Comparison of ENCODE assay signal across 1 cellular context in the genomic region with DNA sequence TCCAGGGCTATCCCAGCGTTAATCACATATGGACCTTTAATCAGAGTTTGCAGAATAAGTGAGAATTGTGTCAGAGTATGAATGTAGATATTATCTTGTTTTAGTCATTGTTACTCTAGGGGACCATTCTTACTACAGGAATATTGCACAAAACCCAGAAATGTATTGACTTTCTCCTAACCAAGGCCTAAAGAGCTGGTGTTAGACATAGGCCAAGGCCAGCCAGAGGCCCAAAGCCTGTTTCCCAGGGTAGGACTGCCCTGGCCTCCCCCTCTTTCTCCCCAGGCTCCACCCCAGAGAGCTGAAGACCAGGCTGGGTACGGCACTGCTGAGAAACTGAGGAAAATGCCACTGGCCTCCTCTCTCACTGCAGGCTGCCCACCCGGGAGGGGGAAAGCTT.
TF ChIP-seq lines count a peak whose summit lies in the region.

No MANE protein-coding gene starts in this region.

TF ChIP-seq in HepG2, 621 proteins besides CTCF, POLR2A, EP300 and RAD21 (continued from another document):
- TF ChIP-seq, protein P1, sequence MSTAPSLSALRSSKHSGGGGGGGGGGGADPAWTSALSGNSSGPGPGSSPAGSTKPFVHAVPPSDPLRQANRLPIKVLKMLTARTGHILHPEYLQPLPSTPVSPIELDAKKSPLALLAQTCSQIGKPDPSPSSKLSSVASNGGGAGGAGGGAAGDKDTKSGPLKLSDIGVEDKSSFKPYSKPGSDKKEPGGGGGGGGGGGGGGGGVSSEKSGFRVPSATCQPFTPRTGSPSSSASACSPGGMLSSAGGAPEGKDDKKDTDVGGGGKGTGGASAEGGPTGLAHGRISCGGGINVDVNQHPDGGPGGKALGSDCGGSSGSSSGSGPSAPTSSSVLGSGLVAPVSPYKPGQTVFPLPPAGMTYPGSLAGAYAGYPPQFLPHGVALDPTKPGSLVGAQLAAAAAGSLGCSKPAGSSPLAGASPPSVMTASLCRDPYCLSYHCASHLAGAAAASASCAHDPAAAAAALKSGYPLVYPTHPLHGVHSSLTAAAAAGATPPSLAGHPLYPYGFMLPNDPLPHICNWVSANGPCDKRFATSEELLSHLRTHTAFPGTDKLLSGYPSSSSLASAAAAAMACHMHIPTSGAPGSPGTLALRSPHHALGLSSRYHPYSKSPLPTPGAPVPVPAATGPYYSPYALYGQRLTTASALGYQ (CRISPR knock-in tag; IDR thresholded peaks at IDR 0.05): no peak
- TF ChIP-seq IKZF4 (CRISPR knock-in tag; IDR thresholded peaks at IDR 0.05; ENCODE audit: borderline replicate concordance, low read depth, not compliant biosample characterization) (no peak), ZNF572 (CRISPR knock-in tag; IDR thresholded peaks at IDR 0.05) (no peak), ZNF143 (CRISPR knock-in tag; IDR thresholded peaks at IDR 0.05) (no peak), HOXA7 (CRISPR knock-in tag; IDR thresholded peaks at IDR 0.05) (no peak), MAFG (CRISPR knock-in tag; IDR thresholded peaks at IDR 0.05) (no peak), ZBTB42 (CRISPR knock-in tag; IDR thresholded peaks at IDR 0.05) (no peak), ZMYM2 (CRISPR knock-in tag; IDR thresholded peaks at IDR 0.05) (no peak), ZNF263 (CRISPR knock-in tag; IDR thresholded peaks at IDR 0.05) (no peak), NR3C1 (CRISPR knock-in tag; IDR thresholded peaks at IDR 0.05) (no peak), ZNF678 (CRISPR knock-in tag; IDR thresholded peaks at IDR 0.05) (no peak), ZNF720 (CRISPR knock-in tag; IDR thresholded peaks at IDR 0.05) (no peak), FOXK1 (CRISPR knock-in tag; IDR thresholded peaks at IDR 0.05; ENCODE audit: borderline replicate concordance, low read depth) (no peak), U2AF1 (optimal IDR thresholded peaks at IDR 0.05; ENCODE audit: low read depth, low read length) (no peak), ZBTB38 (CRISPR knock-in tag; IDR thresholded peaks at IDR 0.05) (no peak), SNAPC2 (CRISPR knock-in tag; IDR thresholded peaks at IDR 0.05) (no peak), RFX3 (CRISPR knock-in tag; IDR thresholded peaks at IDR 0.05) (no peak), ZBTB8A (CRISPR knock-in tag; IDR thresholded peaks at IDR 0.05; ENCODE audit: borderline replicate concordance, low read depth) (no peak), NCOA5 (CRISPR knock-in tag; IDR thresholded peaks at IDR 0.05) (no peak), ZNF451 (CRISPR knock-in tag; IDR thresholded peaks at IDR 0.05) (no peak), RXRA (CRISPR knock-in tag; IDR thresholded peaks at IDR 0.05) (0 out of 2 replicates have a peak, but pooled peaks have one; percentile 26), ZNF747 (CRISPR knock-in tag; IDR thresholded peaks at IDR 0.05; ENCODE audit: borderline replicate concordance) (no peak), ZNF644 (CRISPR knock-in tag; IDR thresholded peaks at IDR 0.05; ENCODE audit: low read depth) (no peak), SOX6 (IDR thresholded peaks at IDR 0.05) (no peak), SOX6 (CRISPR knock-in tag; IDR thresholded peaks at IDR 0.05) (peak; percentile 74; the same call in 1 of the 2 replicates)
- TF ChIP-seq, protein P2, sequence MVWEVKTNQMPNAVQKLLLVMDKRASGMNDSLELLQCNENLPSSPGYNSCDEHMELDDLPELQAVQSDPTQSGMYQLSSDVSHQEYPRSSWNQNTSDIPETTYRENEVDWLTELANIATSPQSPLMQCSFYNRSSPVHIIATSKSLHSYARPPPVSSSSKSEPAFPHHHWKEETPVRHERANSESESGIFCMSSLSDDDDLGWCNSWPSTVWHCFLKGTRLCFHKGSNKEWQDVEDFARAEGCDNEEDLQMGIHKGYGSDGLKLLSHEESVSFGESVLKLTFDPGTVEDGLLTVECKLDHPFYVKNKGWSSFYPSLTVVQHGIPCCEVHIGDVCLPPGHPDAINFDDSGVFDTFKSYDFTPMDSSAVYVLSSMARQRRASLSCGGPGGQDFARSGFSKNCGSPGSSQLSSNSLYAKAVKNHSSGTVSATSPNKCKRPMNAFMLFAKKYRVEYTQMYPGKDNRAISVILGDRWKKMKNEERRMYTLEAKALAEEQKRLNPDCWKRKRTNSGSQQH (CRISPR knock-in tag; IDR thresholded peaks at IDR 0.05; ENCODE audit: low read depth): no peak
- TF ChIP-seq, protein P3, sequence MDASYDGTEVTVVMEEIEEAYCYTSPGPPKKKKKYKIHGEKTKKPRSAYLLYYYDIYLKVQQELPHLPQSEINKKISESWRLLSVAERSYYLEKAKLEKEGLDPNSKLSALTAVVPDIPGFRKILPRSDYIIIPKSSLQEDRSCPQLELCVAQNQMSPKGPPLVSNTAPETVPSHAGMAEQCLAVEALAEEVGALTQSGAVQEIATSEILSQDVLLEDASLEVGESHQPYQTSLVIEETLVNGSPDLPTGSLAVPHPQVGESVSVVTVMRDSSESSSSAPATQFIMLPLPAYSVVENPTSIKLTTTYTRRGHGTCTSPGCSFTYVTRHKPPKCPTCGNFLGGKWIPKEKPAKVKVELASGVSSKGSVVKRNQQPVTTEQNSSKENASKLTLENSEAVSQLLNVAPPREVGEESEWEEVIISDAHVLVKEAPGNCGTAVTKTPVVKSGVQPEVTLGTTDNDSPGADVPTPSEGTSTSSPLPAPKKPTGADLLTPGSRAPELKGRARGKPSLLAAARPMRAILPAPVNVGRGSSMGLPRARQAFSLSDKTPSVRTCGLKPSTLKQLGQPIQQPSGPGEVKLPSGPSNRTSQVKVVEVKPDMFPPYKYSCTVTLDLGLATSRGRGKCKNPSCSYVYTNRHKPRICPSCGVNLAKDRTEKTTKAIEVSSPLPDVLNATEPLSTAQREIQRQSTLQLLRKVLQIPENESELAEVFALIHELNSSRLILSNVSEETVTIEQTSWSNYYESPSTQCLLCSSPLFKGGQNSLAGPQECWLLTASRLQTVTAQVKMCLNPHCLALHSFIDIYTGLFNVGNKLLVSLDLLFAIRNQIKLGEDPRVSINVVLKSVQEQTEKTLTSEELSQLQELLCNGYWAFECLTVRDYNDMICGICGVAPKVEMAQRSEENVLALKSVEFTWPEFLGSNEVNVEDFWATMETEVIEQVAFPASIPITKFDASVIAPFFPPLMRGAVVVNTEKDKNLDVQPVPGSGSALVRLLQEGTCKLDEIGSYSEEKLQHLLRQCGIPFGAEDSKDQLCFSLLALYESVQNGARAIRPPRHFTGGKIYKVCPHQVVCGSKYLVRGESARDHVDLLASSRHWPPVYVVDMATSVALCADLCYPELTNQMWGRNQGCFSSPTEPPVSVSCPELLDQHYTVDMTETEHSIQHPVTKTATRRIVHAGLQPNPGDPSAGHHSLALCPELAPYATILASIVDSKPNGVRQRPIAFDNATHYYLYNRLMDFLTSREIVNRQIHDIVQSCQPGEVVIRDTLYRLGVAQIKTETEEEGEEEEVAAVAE (CRISPR knock-in tag; IDR thresholded peaks at IDR 0.05; ENCODE audit: borderline replicate concordance): no peak
- TF ChIP-seq, protein P4, sequence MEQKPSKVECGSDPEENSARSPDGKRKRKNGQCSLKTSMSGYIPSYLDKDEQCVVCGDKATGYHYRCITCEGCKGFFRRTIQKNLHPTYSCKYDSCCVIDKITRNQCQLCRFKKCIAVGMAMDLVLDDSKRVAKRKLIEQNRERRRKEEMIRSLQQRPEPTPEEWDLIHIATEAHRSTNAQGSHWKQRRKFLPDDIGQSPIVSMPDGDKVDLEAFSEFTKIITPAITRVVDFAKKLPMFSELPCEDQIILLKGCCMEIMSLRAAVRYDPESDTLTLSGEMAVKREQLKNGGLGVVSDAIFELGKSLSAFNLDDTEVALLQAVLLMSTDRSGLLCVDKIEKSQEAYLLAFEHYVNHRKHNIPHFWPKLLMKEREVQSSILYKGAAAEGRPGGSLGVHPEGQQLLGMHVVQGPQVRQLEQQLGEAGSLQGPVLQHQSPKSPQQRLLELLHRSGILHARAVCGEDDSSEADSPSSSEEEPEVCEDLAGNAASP (CRISPR knock-in tag; IDR thresholded peaks at IDR 0.05; ENCODE audit: borderline replicate concordance): no peak
- TF ChIP-seq, protein P5, sequence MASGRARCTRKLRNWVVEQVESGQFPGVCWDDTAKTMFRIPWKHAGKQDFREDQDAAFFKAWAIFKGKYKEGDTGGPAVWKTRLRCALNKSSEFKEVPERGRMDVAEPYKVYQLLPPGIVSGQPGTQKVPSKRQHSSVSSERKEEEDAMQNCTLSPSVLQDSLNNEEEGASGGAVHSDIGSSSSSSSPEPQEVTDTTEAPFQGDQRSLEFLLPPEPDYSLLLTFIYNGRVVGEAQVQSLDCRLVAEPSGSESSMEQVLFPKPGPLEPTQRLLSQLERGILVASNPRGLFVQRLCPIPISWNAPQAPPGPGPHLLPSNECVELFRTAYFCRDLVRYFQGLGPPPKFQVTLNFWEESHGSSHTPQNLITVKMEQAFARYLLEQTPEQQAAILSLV (CRISPR knock-in tag; IDR thresholded peaks at IDR 0.05; ENCODE audit: borderline replicate concordance): no peak
- TF ChIP-seq, protein P6, sequence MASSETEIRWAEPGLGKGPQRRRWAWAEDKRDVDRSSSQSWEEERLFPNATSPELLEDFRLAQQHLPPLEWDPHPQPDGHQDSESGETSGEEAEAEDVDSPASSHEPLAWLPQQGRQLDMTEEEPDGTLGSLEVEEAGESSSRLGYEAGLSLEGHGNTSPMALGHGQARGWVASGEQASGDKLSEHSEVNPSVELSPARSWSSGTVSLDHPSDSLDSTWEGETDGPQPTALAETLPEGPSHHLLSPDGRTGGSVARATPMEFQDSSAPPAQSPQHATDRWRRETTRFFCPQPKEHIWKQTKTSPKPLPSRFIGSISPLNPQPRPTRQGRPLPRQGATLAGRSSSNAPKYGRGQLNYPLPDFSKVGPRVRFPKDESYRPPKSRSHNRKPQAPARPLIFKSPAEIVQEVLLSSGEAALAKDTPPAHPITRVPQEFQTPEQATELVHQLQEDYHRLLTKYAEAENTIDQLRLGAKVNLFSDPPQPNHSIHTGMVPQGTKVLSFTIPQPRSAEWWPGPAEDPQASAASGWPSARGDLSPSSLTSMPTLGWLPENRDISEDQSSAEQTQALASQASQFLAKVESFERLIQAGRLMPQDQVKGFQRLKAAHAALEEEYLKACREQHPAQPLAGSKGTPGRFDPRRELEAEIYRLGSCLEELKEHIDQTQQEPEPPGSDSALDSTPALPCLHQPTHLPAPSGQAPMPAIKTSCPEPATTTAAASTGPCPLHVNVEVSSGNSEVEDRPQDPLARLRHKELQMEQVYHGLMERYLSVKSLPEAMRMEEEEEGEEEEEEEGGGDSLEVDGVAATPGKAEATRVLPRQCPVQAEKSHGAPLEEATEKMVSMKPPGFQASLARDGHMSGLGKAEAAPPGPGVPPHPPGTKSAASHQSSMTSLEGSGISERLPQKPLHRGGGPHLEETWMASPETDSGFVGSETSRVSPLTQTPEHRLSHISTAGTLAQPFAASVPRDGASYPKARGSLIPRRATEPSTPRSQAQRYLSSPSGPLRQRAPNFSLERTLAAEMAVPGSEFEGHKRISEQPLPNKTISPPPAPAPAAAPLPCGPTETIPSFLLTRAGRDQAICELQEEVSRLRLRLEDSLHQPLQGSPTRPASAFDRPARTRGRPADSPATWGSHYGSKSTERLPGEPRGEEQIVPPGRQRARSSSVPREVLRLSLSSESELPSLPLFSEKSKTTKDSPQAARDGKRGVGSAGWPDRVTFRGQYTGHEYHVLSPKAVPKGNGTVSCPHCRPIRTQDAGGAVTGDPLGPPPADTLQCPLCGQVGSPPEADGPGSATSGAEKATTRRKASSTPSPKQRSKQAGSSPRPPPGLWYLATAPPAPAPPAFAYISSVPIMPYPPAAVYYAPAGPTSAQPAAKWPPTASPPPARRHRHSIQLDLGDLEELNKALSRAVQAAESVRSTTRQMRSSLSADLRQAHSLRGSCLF (CRISPR knock-in tag; IDR thresholded peaks at IDR 0.05; ENCODE audit: borderline replicate concordance): no peak
- TF ChIP-seq, protein P7, sequence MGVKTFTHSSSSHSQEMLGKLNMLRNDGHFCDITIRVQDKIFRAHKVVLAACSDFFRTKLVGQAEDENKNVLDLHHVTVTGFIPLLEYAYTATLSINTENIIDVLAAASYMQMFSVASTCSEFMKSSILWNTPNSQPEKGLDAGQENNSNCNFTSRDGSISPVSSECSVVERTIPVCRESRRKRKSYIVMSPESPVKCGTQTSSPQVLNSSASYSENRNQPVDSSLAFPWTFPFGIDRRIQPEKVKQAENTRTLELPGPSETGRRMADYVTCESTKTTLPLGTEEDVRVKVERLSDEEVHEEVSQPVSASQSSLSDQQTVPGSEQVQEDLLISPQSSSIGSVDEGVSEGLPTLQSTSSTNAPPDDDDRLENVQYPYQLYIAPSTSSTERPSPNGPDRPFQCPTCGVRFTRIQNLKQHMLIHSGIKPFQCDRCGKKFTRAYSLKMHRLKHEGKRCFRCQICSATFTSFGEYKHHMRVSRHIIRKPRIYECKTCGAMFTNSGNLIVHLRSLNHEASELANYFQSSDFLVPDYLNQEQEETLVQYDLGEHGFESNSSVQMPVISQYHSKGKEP (CRISPR knock-in tag; IDR thresholded peaks at IDR 0.05): no peak
